ENCODE assay signal across 8 cellular contexts in the genomic region with DNA sequence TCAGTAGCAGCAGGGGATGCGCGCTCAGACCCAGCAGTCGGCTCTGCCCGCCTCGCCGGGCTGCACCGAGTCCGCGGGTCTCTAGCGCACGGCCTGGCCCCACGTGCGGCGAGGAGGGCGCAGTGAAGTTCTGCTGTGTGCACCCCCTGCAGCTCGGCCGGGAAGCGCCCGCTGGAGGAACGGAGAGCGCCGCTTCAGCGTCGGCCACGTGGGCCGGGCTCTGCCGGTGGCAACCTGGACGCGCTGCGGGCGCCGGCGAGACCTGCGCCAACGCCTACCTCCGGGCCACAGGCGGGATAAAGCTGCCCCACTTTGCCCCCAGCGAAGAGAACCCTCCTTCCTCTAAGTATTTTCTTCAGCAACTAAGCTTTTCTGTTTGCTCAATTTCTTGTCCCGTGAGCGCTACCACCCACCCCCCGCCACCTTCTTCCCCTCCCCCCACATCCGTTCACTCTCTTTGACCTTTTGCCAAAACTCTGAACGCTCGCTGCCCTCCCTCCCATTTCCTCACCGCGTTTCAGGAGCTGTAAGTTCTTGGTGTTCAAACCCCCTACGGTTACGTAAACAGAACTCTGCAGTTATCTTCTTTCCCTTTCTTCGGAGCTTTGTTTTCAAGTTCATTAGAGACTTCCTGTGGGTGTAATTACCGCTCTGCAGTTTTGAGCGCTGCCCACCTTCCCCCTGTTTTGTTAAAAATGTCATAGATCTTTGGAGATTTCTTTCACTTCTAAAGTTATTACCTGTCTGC. TPM values are rescaled to one million over a fixed set of nuclear protein-coding genes. Genes with fewer than 3 reads are reported as not detected.
A peak's percentile ranks its signal among the peaks of the same experiment; 100 is the strongest.
DNase-seq lines count a peak whose midpoint lies in the region; ATAC-seq and TF ChIP-seq lines count a peak whose summit lies in the region.

No MANE protein-coding gene starts in this region.

- H3K27me3 ChIP-seq in heart right ventricle (peaks cover 0 to 4% (median 0%) of the 10 kb centered on the region in 7 donors), uterus (no peaks in the 10 kb centered on the region)

- H3K4me3 ChIP-seq in heart right ventricle: peak overlapping the region; percentile 16 to 61 (median 50)
- H3K4me3 ChIP-seq in uterus: peak overlapping the region; percentile 9 to 35

- H3K9me3 ChIP-seq in heart right ventricle (no peaks in the 10 kb centered on the region), uterus (no peaks in the 10 kb centered on the region)

- H3K36me3 ChIP-seq in heart right ventricle (no peaks in the 10 kb centered on the region), uterus (no peaks in the 10 kb centered on the region)

- TF ChIP-seq CTCF in heart right ventricle (IDR thresholded peaks at IDR 0.05) (peak in 3 of 9 donors; percentile 5 to 23 (median 17)), uterus (IDR thresholded peaks at IDR 0.05) (no peak)

- H3K27ac ChIP-seq in heart right ventricle: peak overlapping the region in 4 of 10 donors; percentile 5 to 85 (median 22)
- H3K27ac ChIP-seq in uterus: peak overlapping the region in 1 of 2 donors; percentile 20

- intact Hi-C loops in heart right ventricle (cut with DNase I) (no loop called here), uterus (cut with DNase I; ENCODE audit: low total_unique reads) (no loop called here)

- peaks cover 0 to 28% (median 5%) of the 10 kb centered on the region in 9 donors for H3K4me1 ChIP-seq in heart right ventricle
- no peaks in the 10 kb centered on the region for H3K4me1 ChIP-seq in uterus

- DNase-seq in GF-D8 (lab: John Stamatoyannopoulos, UW) (peak; percentile 69), RPMI7951 (ENCODE audit: low read depth) (peak; percentile 32), activated gamma-delta T cell (lab: John Stamatoyannopoulos, UW) (peak; percentile 48), heart right ventricle (peak; percentile 14 to 45), putamen (ENCODE audit: low spot score) (peak; percentile 53), uterus (peak; percentile 27 to 30), NCI-H1694 treated with DMSO at 0.1 percent for 48 hours (lab: John Stamatoyannopoulos, UW) (no peak)

- no peak for TF ChIP-seq POLR2A in uterus (IDR thresholded peaks at IDR 0.05)

- 3 to 4% methylated on average over 51 of the region's 51 CpGs for WGBS in heart right ventricle, 2 donors

- ATAC-seq in HG02678 (IDR thresholded peaks at IDR 0.05; ENCODE audit: unreplicated experiment) (peak; percentile 69), heart right ventricle (peak; percentile 62 to 83 (median 75))

RNA-seq across cellular contexts. Expression of gene EDAR, which starts 42.6 kb away (rescaled TPM):
- not detected in 2 replicates for total RNA-seq in RPMI7951 (2014; rRNA removed; shearing (Covaris generic))
- total RNA-seq in heart right ventricle (under 1 TPM in 2 of 10 donors, not detected in 8; 0.07 to 0.34 TPM), uterus (under 1 TPM in 1 of 4 donors, not detected in 3; 0.62 TPM)
- not detected for polyA plus RNA-seq in heart right ventricle
